1 cellular context compared by ENCODE assay signal in genomic region chr15:78536134-78536533, GRCh38.
TF ChIP-seq lines count a peak whose summit lies in the region.

No MANE protein-coding gene starts in this region.

TF ChIP-seq in HEK293, 187 proteins besides CTCF, POLR2A, EP300 and RAD21 (continued from another document and continues in another):
- no peak for TF ChIP-seq PRDM4 (tag by site-specific recombination; IDR thresholded peaks at IDR 0.05)
- no peak for TF ChIP-seq KLF17 (tag by site-specific recombination; IDR thresholded peaks at IDR 0.05)
- TF ChIP-seq ZNF221 (tag by site-specific recombination; IDR thresholded peaks at IDR 0.05; ENCODE audit: borderline replicate concordance) = no peak
- 0 out of 2 replicates have a peak, but pooled peaks have one; percentile 76 for TF ChIP-seq ZNF544 (tag by site-specific recombination; IDR thresholded peaks at IDR 0.05)
- 0 out of 2 replicates have a peak, but pooled peaks have one; percentile 17 for TF ChIP-seq ZNF791 (tag by site-specific recombination; IDR thresholded peaks at IDR 0.05)
- peak; percentile 93 for TF ChIP-seq ZSCAN18 (tag by site-specific recombination; IDR thresholded peaks at IDR 0.05)
- 0 out of 2 replicates have a peak, but pooled peaks have one; percentile 53 for TF ChIP-seq ZNF311 (tag by site-specific recombination; IDR thresholded peaks at IDR 0.05; ENCODE audit: borderline replicate concordance)
- TF ChIP-seq ZNF621 (tag by site-specific recombination; IDR thresholded peaks at IDR 0.05) = peak; percentile 95; the same call in 1 of the 2 replicates
- TF ChIP-seq ZNF548 (tag by site-specific recombination; IDR thresholded peaks at IDR 0.05) = no peak
- TF ChIP-seq ZNF530 (tag by site-specific recombination; IDR thresholded peaks at IDR 0.05; ENCODE audit: low read depth) = no peak
- no peak for TF ChIP-seq ZNF350 (tag by site-specific recombination; IDR thresholded peaks at IDR 0.05)
- TF ChIP-seq MZF1 (tag by site-specific recombination; IDR thresholded peaks at IDR 0.05; ENCODE audit: borderline replicate concordance) = no peak
- peak; percentile 98 for TF ChIP-seq ZSCAN4 (tag by site-specific recombination; IDR thresholded peaks at IDR 0.05)
- TF ChIP-seq ZXDB (tag by site-specific recombination; IDR thresholded peaks at IDR 0.05) = peak; percentile 70; the same call in 1 of the 2 replicates
- TF ChIP-seq ZBTB7A (tag by site-specific recombination; IDR thresholded peaks at IDR 0.05; ENCODE audit: low read depth) = no peak
- TF ChIP-seq OVOL3 (tag by site-specific recombination; IDR thresholded peaks at IDR 0.05) = no peak
- TF ChIP-seq PBX3 (CRISPR knock-in tag; IDR thresholded peaks at IDR 0.05) = no peak
- no peak for TF ChIP-seq ZNF146 (tag by site-specific recombination; IDR thresholded peaks at IDR 0.05)
- TF ChIP-seq ZNF654 (tag by site-specific recombination; IDR thresholded peaks at IDR 0.05; ENCODE audit: low read depth) = no peak
- peak; percentile 62 for TF ChIP-seq BCL6B (tag by site-specific recombination; IDR thresholded peaks at IDR 0.05)
- TF ChIP-seq SALL2 (tag by site-specific recombination; IDR thresholded peaks at IDR 0.05; ENCODE audit: borderline replicate concordance) = peak; percentile 81; the same call in 1 of the 2 replicates
- TF ChIP-seq ZNF549 (tag by site-specific recombination; IDR thresholded peaks at IDR 0.05) = no peak
- no peak for TF ChIP-seq REPIN1 (tag by site-specific recombination; IDR thresholded peaks at IDR 0.05; ENCODE audit: low read depth)
- TF ChIP-seq ZNF596 (tag by site-specific recombination; IDR thresholded peaks at IDR 0.05) = no peak
- TF ChIP-seq ZFP3 (tag by site-specific recombination; IDR thresholded peaks at IDR 0.05; ENCODE audit: low read depth) = no peak
- TF ChIP-seq ZNF501 (tag by site-specific recombination; IDR thresholded peaks at IDR 0.05) = no peak
- TF ChIP-seq ZNF2 (tag by site-specific recombination; IDR thresholded peaks at IDR 0.05) = no peak
- TF ChIP-seq ZNF248 (tag by site-specific recombination; IDR thresholded peaks at IDR 0.05) = peak; percentile 70; the same call in 1 of the 2 replicates
- TF ChIP-seq ZBTB26 (tag by site-specific recombination; optimal IDR thresholded peaks at IDR 0.05) = no peak
- no peak; the same call in 1 of the 2 replicates for TF ChIP-seq ZNF335 (tag by site-specific recombination; conservative IDR thresholded peaks at IDR 0.05)
- peak; percentile 85; the same call in 1 of the 2 replicates for TF ChIP-seq ZNF169 (tag by site-specific recombination; IDR thresholded peaks at IDR 0.05)
- TF ChIP-seq PRDM1 (tag by site-specific recombination; IDR thresholded peaks at IDR 0.05) = peak; percentile 85
- TF ChIP-seq ZNF214 (tag by site-specific recombination; IDR thresholded peaks at IDR 0.05; ENCODE audit: borderline replicate concordance) = no peak
- peak; percentile 98 for TF ChIP-seq ZNF114 (tag by site-specific recombination; IDR thresholded peaks at IDR 0.05)
- TF ChIP-seq OSR2 (tag by site-specific recombination; IDR thresholded peaks at IDR 0.05) = no peak
- no peak for TF ChIP-seq YY1 (tag by site-specific recombination; IDR thresholded peaks at IDR 0.05)
- 0 out of 2 replicates have a peak, but pooled peaks have one; percentile 15 for TF ChIP-seq ZBTB49 (tag by site-specific recombination; IDR thresholded peaks at IDR 0.05; ENCODE audit: low read depth)
- TF ChIP-seq ZNF560 (tag by site-specific recombination; IDR thresholded peaks at IDR 0.05; ENCODE audit: borderline replicate concordance) = no peak
- TF ChIP-seq ZBTB48 (tag by site-specific recombination; IDR thresholded peaks at IDR 0.05) = peak; percentile 87
- TF ChIP-seq ZNF776 (tag by site-specific recombination; IDR thresholded peaks at IDR 0.05; ENCODE audit: borderline replicate concordance) = peak; percentile 87
- TF ChIP-seq SP7 (tag by site-specific recombination; IDR thresholded peaks at IDR 0.05) = peak; percentile 76
- no peak for TF ChIP-seq ZNF513 (tag by site-specific recombination; IDR thresholded peaks at IDR 0.05)
- TF ChIP-seq ZNF391 (tag by site-specific recombination; IDR thresholded peaks at IDR 0.05; ENCODE audit: borderline replicate concordance, low read depth) = no peak
- TF ChIP-seq MYNN (tag by site-specific recombination; IDR thresholded peaks at IDR 0.05; ENCODE audit: borderline replicate concordance) = no peak
- TF ChIP-seq ZSCAN23 (tag by site-specific recombination; IDR thresholded peaks at IDR 0.05) = no peak
- no peak for TF ChIP-seq HOXA7 (CRISPR knock-in tag; IDR thresholded peaks at IDR 0.05; ENCODE audit: borderline replicate concordance)
- no peak for TF ChIP-seq FEZF1 (tag by site-specific recombination; IDR thresholded peaks at IDR 0.05)
- TF ChIP-seq ZSCAN5A (tag by site-specific recombination; IDR thresholded peaks at IDR 0.05) = no peak
- TF ChIP-seq PATZ1 (tag by site-specific recombination; IDR thresholded peaks at IDR 0.05) = peak; percentile 47; the same call in 1 of the 2 replicates
